In the genomic region with DNA sequence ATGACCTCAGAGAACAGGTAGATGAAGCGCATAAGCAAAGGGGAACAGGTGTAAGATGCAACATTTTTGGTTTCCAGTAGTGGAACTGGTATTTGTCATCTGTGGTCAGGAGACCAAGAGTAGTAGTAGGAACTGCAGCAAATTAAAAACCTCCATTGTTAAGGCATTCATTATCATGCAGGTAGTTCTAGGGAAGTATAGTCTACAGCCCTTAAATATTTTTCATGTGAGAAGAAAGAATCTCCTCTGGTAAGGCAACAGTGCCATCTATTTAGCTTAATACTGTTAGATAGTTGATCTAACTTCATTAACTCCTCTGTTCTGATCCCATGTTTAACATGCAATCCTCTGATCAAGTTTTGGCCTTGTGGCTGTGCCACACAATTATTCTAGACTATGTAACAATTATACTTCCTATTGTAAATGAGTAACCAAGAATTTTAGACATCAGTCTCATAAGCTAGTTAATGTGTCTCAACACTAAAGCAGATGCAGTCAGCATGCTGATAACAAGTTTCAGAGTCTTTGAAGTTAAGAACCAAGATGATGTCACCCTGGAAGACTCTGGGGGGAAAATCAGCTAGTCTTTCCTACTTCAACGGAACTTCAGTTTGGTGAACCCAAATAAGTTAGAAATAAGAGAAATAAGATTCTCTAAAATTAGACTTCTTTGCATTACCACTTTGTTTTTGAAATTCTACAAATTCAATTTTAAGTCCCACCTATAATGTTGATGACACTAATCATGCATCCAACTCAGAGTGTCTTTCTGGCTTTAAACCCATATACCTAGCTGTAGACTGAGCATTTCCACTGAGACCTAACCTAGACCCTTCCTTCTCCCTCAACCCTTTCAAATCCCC, we compare ENCODE assay signal across 13 cellular contexts.
A peak's percentile ranks its signal among the peaks of the same experiment; 100 is the strongest.
DNase-seq lines count a peak whose midpoint lies in the region; ATAC-seq and TF ChIP-seq lines count a peak whose summit lies in the region.
"Had no signal": no experiment of that assay in that cellular context is flagged by ENCODE, and none has a peak within 500 bp of the region (broad histone marks: within the 10 kb centered on the region; RNA-seq: fewer than 3 reads in every experiment).

No MANE protein-coding gene starts in this region.

- H2BK20ac ChIP-seq in H9 (ENCODE audit: low read depth, low read length, poor library complexity, severe bottlenecking): no peak overlapping the region

- no peaks in the 10 kb centered on the region for H3K79me2 ChIP-seq in H9 (ENCODE audit: insufficient read depth, low read length)

- no peak overlapping the region for H3K23ac ChIP-seq in H9 (ENCODE audit: insufficient read length, low read depth, low read length)

- H3K4me1 ChIP-seq in Peyer's patch (peaks cover 0 to 26% (median 0%) of the 10 kb centered on the region in 4 donors), testis (no peaks in the 10 kb centered on the region), H9 (ENCODE audit: insufficient read depth, low read length) (no peaks in the 10 kb centered on the region)

- H4K8ac ChIP-seq in H9 (replicated peaks; ENCODE audit: insufficient read length, low read depth, low read length): no peak overlapping the region

- H2AK5ac ChIP-seq in H9 (ENCODE audit: insufficient read length, low read length): no peak overlapping the region

- H3K4ac ChIP-seq in H9 (ENCODE audit: low read depth, low read length): no peak overlapping the region

- TF ChIP-seq POLR2A in Peyer's patch (IDR thresholded peaks at IDR 0.05): no peak
- no peak for TF ChIP-seq POLR2A in testis (IDR thresholded peaks at IDR 0.05)

- H3K36me3 ChIP-seq in Peyer's patch (no peaks in the 10 kb centered on the region), testis (ENCODE audit: low read depth, missing control alignments) (no peaks in the 10 kb centered on the region)

- WGBS in testis, 2 donors: 75 to 80% methylated on average over 2 of the region's 2 CpGs
- no CpG with 5 or more reads among the region's 2 CpGs for WGBS in H9 (ENCODE audit: extremely low coverage, insufficient read length, low lambda C conversion rate)

- H2BK12ac ChIP-seq in H9 (ENCODE audit: insufficient read length, low read depth, low read length): no peak overlapping the region

- H3K4me1 Mint-ChIP-seq in H9: no peaks in the 10 kb centered on the region
- H3K4me1 Mint-ChIP-seq: activated T-helper 17 cell treated with anti-CD3 and anti-CD28 coated beads, Interleukin-2, amount 50 U/mL, for 72 hours; CD4-positive, CD25-positive, alpha-beta regulatory T cell had no signal

- H3K4me3 ChIP-seq in Peyer's patch (no peak overlapping the region), testis (no peak overlapping the region)
- H3K4me3 ChIP-seq: GM23248 had no signal

- H3K4me3 Mint-ChIP-seq in H9: no peak overlapping the region
- H3K4me3 Mint-ChIP-seq: activated T-helper 17 cell treated with anti-CD3 and anti-CD28 coated beads, Interleukin-2, amount 50 U/mL, for 72 hours; CD4-positive, CD25-positive, alpha-beta regulatory T cell; T-helper 1 cell treated with Interleukin-12 subunit alpha and Interleukin-12 subunit beta and Interleukin-4 antibody, amounts not matched to agents 30 μg/mL and 1 μg/mL, for 36 hours had no signal

- no peak for TF ChIP-seq CTCF in Peyer's patch (IDR thresholded peaks at IDR 0.05)
- TF ChIP-seq CTCF in testis (IDR thresholded peaks at IDR 0.05): no peak
- no peak for TF ChIP-seq CTCF in H9 (conservative IDR thresholded peaks at IDR 0.05)

- H2BK15ac ChIP-seq in H9 (ENCODE audit: low read depth, low read length): no peak overlapping the region

- H2BK5ac ChIP-seq in H9 (ENCODE audit: insufficient read length, low read length): no peak overlapping the region

- H4K20me1 ChIP-seq in H9 (ENCODE audit: control insufficient read depth, insufficient read depth, insufficient read length): no peaks in the 10 kb centered on the region

- H2AFZ ChIP-seq in H9 (ENCODE audit: low read length): no peak overlapping the region
- H2AFZ ChIP-seq: GM23248 had no signal

- H4K5ac ChIP-seq in H9 (ENCODE audit: insufficient read length, low read depth, low read length): no peak overlapping the region

- H3K56ac ChIP-seq in H9 (ENCODE audit: insufficient read length, low read depth, low read length): no peak overlapping the region

- H3K27ac ChIP-seq in Peyer's patch: peak overlapping the region in 1 of 4 donors; percentile 15
- H3K27ac ChIP-seq in testis: no peak overlapping the region
- no peak overlapping the region for H3K27ac ChIP-seq in H9 (ENCODE audit: insufficient read length, low read depth, low read length)
- H3K27ac ChIP-seq: GM23248 had no signal

- no peaks in the 10 kb centered on the region for H3K36me3 Mint-ChIP-seq in H9 (ENCODE audit: insufficient read depth in 1 of 3, low read depth in 3 of 3)
- H3K36me3 Mint-ChIP-seq: CD4-positive, CD25-positive, alpha-beta regulatory T cell had no signal

- H3K9me3 ChIP-seq in Peyer's patch (no peaks in the 10 kb centered on the region), testis (no peaks in the 10 kb centered on the region), H9 (ENCODE audit: control insufficient read depth, low read depth, low read length) (no peaks in the 10 kb centered on the region)

- no peaks in the 10 kb centered on the region for H3K9me3 Mint-ChIP-seq in H9
- H3K9me3 Mint-ChIP-seq: activated T-helper 17 cell treated with anti-CD3 and anti-CD28 coated beads, Interleukin-2, amount 50 U/mL, for 72 hours; T-helper 1 cell treated with Interleukin-12 subunit alpha and Interleukin-12 subunit beta and Interleukin-4 antibody, amounts not matched to agents 30 μg/mL and 1 μg/mL, for 36 hours had no signal

- H3K4me2 ChIP-seq in H9 (ENCODE audit: insufficient read depth, insufficient read length, low read length): no peak overlapping the region

- H3K79me1 ChIP-seq in H9 (ENCODE audit: insufficient read depth, low read depth, low read length, poor library complexity, severe bottlenecking): no peaks in the 10 kb centered on the region

- H4K91ac ChIP-seq in H9 (ENCODE audit: insufficient read length, low read depth, low read length): no peak overlapping the region

- peak; percentile 89 for DNase-seq in kidney tubule cell (ENCODE audit: low spot score)
- DNase-seq in Peyer's patch: no peak
- no peak for DNase-seq in testis
- DNase-seq in NCI-H510A treated with DMSO at 0.1 percent for 48 hours (lab: John Stamatoyannopoulos, UW): no peak
- no peak for DNase-seq in H9
- DNase-seq: CD4-positive, CD25-positive, alpha-beta regulatory T cell; GM23248; NCI-H1436 had no signal

- no peaks in the 10 kb centered on the region for H3K27me3 Mint-ChIP-seq in H9 (ENCODE audit: low read depth)

- intact Hi-C loops in testis (cut with DNase I; ENCODE audit: low total_unique reads): no loop called here

- H3K27me3 ChIP-seq in Peyer's patch (no peaks in the 10 kb centered on the region), testis (no peaks in the 10 kb centered on the region), H9 (ENCODE audit: insufficient read depth, low read length) (no peaks in the 10 kb centered on the region)

- peak overlapping the region in 1 of 3 experiments; percentile 1; a peak in 2 of 7 replicates for H3K27ac Mint-ChIP-seq in H9
- H3K27ac Mint-ChIP-seq: activated T-helper 17 cell treated with anti-CD3 and anti-CD28 coated beads, Interleukin-2, amount 50 U/mL, for 72 hours; CD4-positive, CD25-positive, alpha-beta regulatory T cell; T-helper 1 cell treated with Interleukin-12 subunit alpha and Interleukin-12 subunit beta and Interleukin-4 antibody, amounts not matched to agents 30 μg/mL and 1 μg/mL, for 36 hours had no signal

- ATAC-seq in GM18858 (IDR thresholded peaks at IDR 0.05; ENCODE audit: unreplicated experiment) (peak; percentile 65), GM21786 (IDR thresholded peaks at IDR 0.05; ENCODE audit: unreplicated experiment) (peak; percentile 86), HG03439 (IDR thresholded peaks at IDR 0.05; ENCODE audit: unreplicated experiment) (peak; percentile 82)
- ATAC-seq: activated T-helper 17 cell treated with anti-CD3 and anti-CD28 coated beads, Interleukin-2, amount 50 U/mL, for 72 hours had no signal

- no peak overlapping the region for H2BK120ac ChIP-seq in H9 (ENCODE audit: low read depth, low read length, poor library complexity, severe bottlenecking)

- H3K14ac ChIP-seq in H9 (ENCODE audit: insufficient read depth, low read length): no peak overlapping the region

- H3T11ph ChIP-seq in H9 (ENCODE audit: low read length): no peak overlapping the region

- no peak overlapping the region for H3K9ac ChIP-seq in H9 (ENCODE audit: extremely low read depth, insufficient read length, low read length)
- H3K9ac ChIP-seq: GM23248 had no signal

- H3K23me2 ChIP-seq in H9 (ENCODE audit: insufficient read length, low read depth, low read length, poor library complexity, severe bottlenecking): no peaks in the 10 kb centered on the region

- H3K18ac ChIP-seq in H9 (ENCODE audit: insufficient read length, low read depth, low read length): no peak overlapping the region
